ENCODE assay signal across 8 cellular contexts in the genomic region with DNA sequence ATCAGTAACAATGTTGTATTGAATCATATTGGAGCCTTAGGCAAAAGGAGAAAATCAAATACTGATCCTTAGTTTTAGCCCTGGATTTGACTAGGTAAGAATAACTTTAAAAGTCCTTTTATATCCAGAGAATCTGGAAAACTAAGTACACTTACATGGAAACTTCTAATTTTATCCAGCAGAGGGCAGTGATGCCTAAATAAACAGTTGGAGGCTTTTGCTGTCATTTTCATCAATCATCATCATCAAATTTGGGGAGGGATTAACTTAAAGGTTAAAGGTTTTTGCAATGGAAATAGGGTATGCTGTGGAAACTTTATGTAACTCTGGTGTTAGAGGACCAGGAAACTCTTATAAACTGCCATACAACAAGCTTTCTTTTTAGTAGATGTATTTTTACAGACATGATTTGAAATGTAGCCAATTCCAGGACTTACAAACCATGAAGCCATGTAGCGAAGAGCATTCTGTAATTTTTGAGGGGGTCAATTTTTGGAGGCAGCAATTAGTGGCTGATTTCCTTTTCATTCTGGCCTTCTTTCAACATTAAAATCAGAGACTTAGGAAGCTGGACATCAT.
A peak's percentile ranks its signal among the peaks of the same experiment; 100 is the strongest.
DNase-seq lines count a peak whose midpoint lies in the region; ATAC-seq and TF ChIP-seq lines count a peak whose summit lies in the region.

No MANE protein-coding gene starts in this region.

- H3K9me3 ChIP-seq in BE2C: no peaks in the 10 kb centered on the region

- DNase-seq in BE2C (no peak), NCI-H2227 (lab: John Stamatoyannopoulos, UW; ENCODE audit: unreplicated experiment) (peak; percentile 66), astrocyte of the cerebellum (ENCODE audit: low read depth) (peak; percentile 36), kidney glomerular epithelial cell (lab: John Stamatoyannopoulos, UW) (peak; percentile 21)
- DNase-seq in activated CD8-positive, alpha-beta memory T cell treated with anti-CD3 and anti-CD28 coated beads, Interleukin-2, amount 10 ng/mL, durations not matched to agents 7 days and 5 days: no peak

- TF ChIP-seq CTCF in BE2C (IDR thresholded peaks at IDR 0.05; ENCODE audit: low read depth, low read length) (peak; percentile 63), astrocyte of the cerebellum (IDR thresholded peaks at IDR 0.05; ENCODE audit: low read depth, low read length, missing control alignments) (peak; percentile 42)

- H3K4me3 ChIP-seq in BE2C (ENCODE audit: low read depth, low read length) (no peak overlapping the region), astrocyte of the cerebellum (ENCODE audit: low read depth, low read length) (no peak overlapping the region)

- CTCF ChIA-PET in activated CD8-positive, alpha-beta memory T cell treated with anti-CD3 and anti-CD28 coated beads, Interleukin-2, amount 10 ng/mL, durations not matched to agents 7 days and 5 days (lab: Charles Lee): interaction anchor here (0.8 to 1.6 kb wide), 6 partner anchors 13 to 666 kb away, joined by 3 to 13 read pairs (median 4); no protein-coding TSS in a partner anchor

- H3K27me3 Mint-ChIP-seq in activated CD8-positive, alpha-beta memory T cell treated with anti-CD3 and anti-CD28 coated beads, Interleukin-2, amount 10 ng/mL, durations not matched to agents 7 days and 5 days: no peaks in the 10 kb centered on the region

- ATAC-seq in GM19035 (IDR thresholded peaks at IDR 0.05; ENCODE audit: unreplicated experiment): peak; percentile 67
- no peak for ATAC-seq in activated CD8-positive, alpha-beta memory T cell treated with anti-CD3 and anti-CD28 coated beads, Interleukin-2, amount 10 ng/mL, durations not matched to agents 7 days and 5 days
- no peak for ATAC-seq in GM21786 (IDR thresholded peaks at IDR 0.05; ENCODE audit: unreplicated experiment)
- ATAC-seq in GM21529 (IDR thresholded peaks at IDR 0.05; ENCODE audit: unreplicated experiment): no peak

- no peak overlapping the region for H3K27ac Mint-ChIP-seq in activated CD8-positive, alpha-beta memory T cell treated with anti-CD3 and anti-CD28 coated beads, Interleukin-2, amount 10 ng/mL, durations not matched to agents 7 days and 5 days

- in situ Hi-C loops in astrocyte of the cerebellum (cut with HindIII; ENCODE audit: low sequenced_read_pairs): no loop called here

- no peaks in the 10 kb centered on the region for H3K36me3 Mint-ChIP-seq in activated CD8-positive, alpha-beta memory T cell treated with anti-CD3 and anti-CD28 coated beads, Interleukin-2, amount 10 ng/mL, durations not matched to agents 7 days and 5 days

- H3K4me1 ChIP-seq in BE2C: no peaks in the 10 kb centered on the region

- H3K9me3 Mint-ChIP-seq in activated CD8-positive, alpha-beta memory T cell treated with anti-CD3 and anti-CD28 coated beads, Interleukin-2, amount 10 ng/mL, durations not matched to agents 7 days and 5 days (ENCODE audit: low read depth): no peaks in the 10 kb centered on the region

- H3K27me3 ChIP-seq in BE2C: no peaks in the 10 kb centered on the region; the same call in 1 of the 2 replicates

- no peaks in the 10 kb centered on the region for H3K36me3 ChIP-seq in BE2C

- no peak overlapping the region for H3K4me3 Mint-ChIP-seq in activated CD8-positive, alpha-beta memory T cell treated with anti-CD3 and anti-CD28 coated beads, Interleukin-2, amount 10 ng/mL, durations not matched to agents 7 days and 5 days

- no peaks in the 10 kb centered on the region for H3K4me1 Mint-ChIP-seq in activated CD8-positive, alpha-beta memory T cell treated with anti-CD3 and anti-CD28 coated beads, Interleukin-2, amount 10 ng/mL, durations not matched to agents 7 days and 5 days

Comparison
In these comparisons a context has a peak if more than half of its experiments do, and no peak if none do; other contexts are left out.
1. DNase-seq: peak in NCI-H2227 (single experiment), astrocyte of the cerebellum (single experiment) and kidney glomerular epithelial cell (single experiment); none in BE2C (single experiment) and activated CD8-positive, alpha-beta memory T cell treated with anti-CD3 and anti-CD28 coated beads, Interleukin-2, amount 10 ng/mL, durations not matched to agents 7 days and 5 days (single experiment).